ENCODE assay signal across 30 cellular contexts in genomic region chr14:38973083-38973700, GRCh38.
"Had no signal": no experiment of that assay in that cellular context is flagged by ENCODE, and none has a peak within 500 bp of the region (broad histone marks: within the 10 kb centered on the region; RNA-seq: fewer than 3 reads in every experiment).

No MANE protein-coding gene starts in this region.

- ATAC-seq: heart left ventricle, left colon, left lung, lower lobe of right lung, natural killer cell, pancreas, psoas muscle, sciatic nerve had no signal

- H3K27ac Mint-ChIP-seq: immature natural killer cell; mesothelial cell of epicardium; naive B cell; natural killer cell; nephron progenitor cell; stimulated activated effector memory CD8-positive, alpha-beta T cell treated with anti-CD3 and anti-CD28 coated beads, Interleukin-12 subunit alpha, Interleukin-12 subunit beta, amount 100 ng/mL, for 72 hours; type B pancreatic cell had no signal

- H3K4me3 ChIP-seq: heart left ventricle, left lung, lower lobe of right lung, pancreas, psoas muscle, right atrium auricular region, skin epidermis, suprapubic skin, thoracic aorta, tibial artery, uterus had no signal

- H3K9me3 ChIP-seq: lower lobe of right lung, pancreas, psoas muscle, suprapubic skin, thoracic aorta, tibial artery, uterus had no signal

- H3K27me3 ChIP-seq: heart left ventricle, left lung, pancreas, right atrium auricular region, suprapubic skin, tibial artery, uterus had no signal

- H3K4me1 ChIP-seq: heart left ventricle, left lung, lower lobe of right lung, pancreas, psoas muscle, right atrium auricular region, suprapubic skin, tibial artery, uterus had no signal

- H3K4me3 Mint-ChIP-seq: immature natural killer cell; mesothelial cell of epicardium; naive B cell; natural killer cell; nephron progenitor cell; stimulated activated effector memory CD8-positive, alpha-beta T cell treated with anti-CD3 and anti-CD28 coated beads, Interleukin-12 subunit alpha, Interleukin-12 subunit beta, amount 100 ng/mL, for 72 hours; type B pancreatic cell had no signal

- DNase-seq: heart left ventricle; hypothalamus; immature natural killer cell; kidney; left colon; left lung; lower lobe of right lung; mammary epithelial cell; mesenchymal stem cell; naive B cell; natural killer cell; nephron progenitor cell; nucleus accumbens; pancreas; psoas muscle; stimulated activated CD4-positive, alpha-beta T cell treated with anti-CD3 and anti-CD28 coated beads, Interleukin-12 subunit alpha, Interleukin-12 subunit beta, amount 100 ng/mL, for 4 hours; stimulated activated CD4-positive, alpha-beta T cell treated with anti-CD3 and anti-CD28 coated beads, Interleukin-15, amount 100 ng/mL, for 24 hours; stimulated activated CD4-positive, alpha-beta T cell treated with anti-CD3 and anti-CD28 coated beads, Interleukin-2, amount 100 ng/mL, for 24 hours; stimulated activated CD4-positive, alpha-beta T cell treated with anti-CD3 and anti-CD28 coated beads, Interleukin-4, amount 100 ng/mL, for 24 hours; stimulated activated naive CD4-positive, alpha-beta T cell; tibial artery; uterus had no signal

- H3K27me3 Mint-ChIP-seq: type B pancreatic cell had no signal

- H3K4me1 Mint-ChIP-seq: immature natural killer cell; mesothelial cell of epicardium; naive B cell; natural killer cell; nephron progenitor cell; stimulated activated effector memory CD8-positive, alpha-beta T cell treated with anti-CD3 and anti-CD28 coated beads, Interleukin-12 subunit alpha, Interleukin-12 subunit beta, amount 100 ng/mL, for 72 hours had no signal

- H3K36me3 Mint-ChIP-seq: immature natural killer cell; mesothelial cell of epicardium; naive B cell; stimulated activated effector memory CD8-positive, alpha-beta T cell treated with anti-CD3 and anti-CD28 coated beads, Interleukin-12 subunit alpha, Interleukin-12 subunit beta, amount 100 ng/mL, for 72 hours; type B pancreatic cell had no signal

- H3K27ac ChIP-seq: heart left ventricle, left lung, lower lobe of right lung, pancreas, psoas muscle, right atrium auricular region, skin epidermis, suprapubic skin, thoracic aorta, tibial artery, uterus had no signal

- H3K36me3 ChIP-seq: heart left ventricle, left lung, lower lobe of right lung, pancreas, right atrium auricular region, suprapubic skin, thoracic aorta, tibial artery, uterus had no signal
